Comparison of ENCODE assay signal across 1 cellular context in genomic region chr3:106121491-106122289, GRCh38.
TF ChIP-seq lines count a peak whose summit lies in the region.

No MANE protein-coding gene starts in this region.

TF ChIP-seq in liver, 16 proteins besides CTCF, POLR2A, EP300 and RAD21 (continued from another document):
- TF ChIP-seq REST (IDR thresholded peaks at IDR 0.05) (no peak), NR2F2 (IDR thresholded peaks at IDR 0.05) (no peak), EGR1 (IDR thresholded peaks at IDR 0.05; ENCODE audit: low read depth in 2 of 2) (no peak), TAF1 (conservative IDR thresholded peaks at IDR 0.05) (no peak), GABPA (IDR thresholded peaks at IDR 0.05 in 1 of 2, conservative IDR thresholded peaks at IDR 0.05 in 1 of 2) (no peak), SP1 (IDR thresholded peaks at IDR 0.05) (no peak), FOXA2 (IDR thresholded peaks at IDR 0.05) (no peak), ATF3 (IDR thresholded peaks at IDR 0.05) (no peak), HNF4A (conservative IDR thresholded peaks at IDR 0.05) (no peak), JUND (IDR thresholded peaks at IDR 0.05) (no peak), RXRA (IDR thresholded peaks at IDR 0.05) (no peak), HNF4G (IDR thresholded peaks at IDR 0.05) (no peak), YY1 (IDR thresholded peaks at IDR 0.05) (no peak)
